12 cellular contexts compared by ENCODE assay signal in genomic region chr7:149599636-149600206, GRCh38.
DNase-seq lines count a peak whose midpoint lies in the region; ATAC-seq and TF ChIP-seq lines count a peak whose summit lies in the region.
"Had no signal": no experiment of that assay in that cellular context is flagged by ENCODE, and none has a peak within 500 bp of the region (broad histone marks: within the 10 kb centered on the region; RNA-seq: fewer than 3 reads in every experiment).

No MANE protein-coding gene starts in this region.

- no peaks in the 10 kb centered on the region for H3K9me3 Mint-ChIP-seq in activated T-cell treated with anti-CD3 and anti-CD28 coated beads, Interleukin-2, amount 50 U/mL, for 4 hours
- no peaks in the 10 kb centered on the region for H3K9me3 Mint-ChIP-seq in stimulated activated memory B cell treated with anti-CD40 and anti-IgM and Interleukin-4, amounts not matched to agents 10 μg/mL and 1 μg/mL and 100 μg/mL, for 72 hours

- peak overlapping the region; percentile 54 for H3K4me3 Mint-ChIP-seq in activated T-cell treated with anti-CD3 and anti-CD28 coated beads, Interleukin-2, amount 50 U/mL, for 4 hours
- peak overlapping the region; percentile 63 for H3K4me3 Mint-ChIP-seq in stimulated activated memory B cell treated with anti-CD40 and anti-IgM and Interleukin-4, amounts not matched to agents 10 μg/mL and 1 μg/mL and 100 μg/mL, for 72 hours

- H3K27me3 ChIP-seq in BE2C (no peaks in the 10 kb centered on the region), lower lobe of right lung (ENCODE audit: low read depth) (no peaks in the 10 kb centered on the region)

- H3K27ac Mint-ChIP-seq in stimulated activated memory B cell treated with anti-CD40 and anti-IgM and Interleukin-4, amounts not matched to agents 10 μg/mL and 1 μg/mL and 100 μg/mL, for 72 hours = peak overlapping the region; percentile 79

- H3K9me3 ChIP-seq in BE2C = no peaks in the 10 kb centered on the region
- no peaks in the 10 kb centered on the region for H3K9me3 ChIP-seq in lower lobe of right lung

- peaks cover 33% of the 10 kb centered on the region for H3K4me1 Mint-ChIP-seq in activated T-cell treated with anti-CD3 and anti-CD28 coated beads, Interleukin-2, amount 50 U/mL, for 4 hours (ENCODE audit: low read depth)
- H3K4me1 Mint-ChIP-seq in stimulated activated memory B cell treated with anti-CD40 and anti-IgM and Interleukin-4, amounts not matched to agents 10 μg/mL and 1 μg/mL and 100 μg/mL, for 72 hours = peaks cover 38% of the 10 kb centered on the region

- H3K4me3 ChIP-seq in BE2C (ENCODE audit: low read depth, low read length) (no peak overlapping the region), lower lobe of right lung (no peak overlapping the region)
- H3K4me3 ChIP-seq: lung had no signal

- no peak for ATAC-seq in activated T-cell treated with anti-CD3 and anti-CD28 coated beads, Interleukin-2, amount 50 U/mL, for 4 hours
- peak; percentile 36 for ATAC-seq in HG02678 (IDR thresholded peaks at IDR 0.05; ENCODE audit: unreplicated experiment)
- peak; percentile 80 for ATAC-seq in stimulated activated memory B cell treated with anti-CD40 and anti-IgM and Interleukin-4, amounts not matched to agents 10 μg/mL and 1 μg/mL and 100 μg/mL, for 72 hours
- ATAC-seq in lower lobe of right lung = no peak

- peaks cover 34% of the 10 kb centered on the region for H3K36me3 ChIP-seq in BE2C
- H3K36me3 ChIP-seq in lower lobe of right lung = peaks cover 80% of the 10 kb centered on the region

- H3K27ac ChIP-seq in lower lobe of right lung = no peak overlapping the region
- H3K27ac ChIP-seq: epithelial cell of prostate had no signal

- intact Hi-C loops in lower lobe of right lung (cut with DNase I) = no loop called here

- no peaks in the 10 kb centered on the region for H3K27me3 Mint-ChIP-seq in activated T-cell treated with anti-CD3 and anti-CD28 coated beads, Interleukin-2, amount 50 U/mL, for 4 hours (ENCODE audit: low read depth)
- no peaks in the 10 kb centered on the region for H3K27me3 Mint-ChIP-seq in stimulated activated memory B cell treated with anti-CD40 and anti-IgM and Interleukin-4, amounts not matched to agents 10 μg/mL and 1 μg/mL and 100 μg/mL, for 72 hours

- H3K36me3 Mint-ChIP-seq in activated T-cell treated with anti-CD3 and anti-CD28 coated beads, Interleukin-2, amount 50 U/mL, for 4 hours (ENCODE audit: insufficient read depth) = peaks cover 43% of the 10 kb centered on the region
- peaks cover 44% of the 10 kb centered on the region for H3K36me3 Mint-ChIP-seq in stimulated activated memory B cell treated with anti-CD40 and anti-IgM and Interleukin-4, amounts not matched to agents 10 μg/mL and 1 μg/mL and 100 μg/mL, for 72 hours

- no peak for DNase-seq in activated T-cell treated with anti-CD3 and anti-CD28 coated beads, Interleukin-2, amount 50 U/mL, for 4 hours
- DNase-seq in activated T-cell treated with anti-CD3 and anti-CD28 coated beads, Interleukin-2, amount 50 U/mL, for 1 hour = no peak
- DNase-seq in OCI-M1 (lab: John Stamatoyannopoulos, UW) = peak; percentile 1
- DNase-seq in NCI-H1930 (lab: John Stamatoyannopoulos, UW) = no peak
- no peak for DNase-seq in BE2C
- DNase-seq in lower lobe of right lung = no peak
- DNase-seq: activated effector memory CD4-positive, alpha-beta T cell treated with anti-CD3 and anti-CD28 coated beads, Interleukin-2, amount 50 U/mL, for 16 hours; SHP77 treated with DMSO at 0.1 percent for 48 hours had no signal

- TF ChIP-seq CTCF in BE2C (IDR thresholded peaks at IDR 0.05; ENCODE audit: low read depth, low read length) = no peak
- TF ChIP-seq CTCF in lower lobe of right lung (IDR thresholded peaks at IDR 0.05) = no peak

- H3K4me1 ChIP-seq in BE2C (no peaks in the 10 kb centered on the region), lower lobe of right lung (no peaks in the 10 kb centered on the region)

Comparison
In these comparisons a context has a peak if more than half of its experiments do, and no peak if none do; other contexts are left out.
1. ATAC-seq: peak in HG02678 (single experiment) and stimulated activated memory B cell treated with anti-CD40 and anti-IgM and Interleukin-4, amounts not matched to agents 10 μg/mL and 1 μg/mL and 100 μg/mL, for 72 hours (single experiment); none in activated T-cell treated with anti-CD3 and anti-CD28 coated beads, Interleukin-2, amount 50 U/mL, for 4 hours (0 of 2) and lower lobe of right lung (0 of 2).